15 cellular contexts compared by ENCODE assay signal in the genomic region with DNA sequence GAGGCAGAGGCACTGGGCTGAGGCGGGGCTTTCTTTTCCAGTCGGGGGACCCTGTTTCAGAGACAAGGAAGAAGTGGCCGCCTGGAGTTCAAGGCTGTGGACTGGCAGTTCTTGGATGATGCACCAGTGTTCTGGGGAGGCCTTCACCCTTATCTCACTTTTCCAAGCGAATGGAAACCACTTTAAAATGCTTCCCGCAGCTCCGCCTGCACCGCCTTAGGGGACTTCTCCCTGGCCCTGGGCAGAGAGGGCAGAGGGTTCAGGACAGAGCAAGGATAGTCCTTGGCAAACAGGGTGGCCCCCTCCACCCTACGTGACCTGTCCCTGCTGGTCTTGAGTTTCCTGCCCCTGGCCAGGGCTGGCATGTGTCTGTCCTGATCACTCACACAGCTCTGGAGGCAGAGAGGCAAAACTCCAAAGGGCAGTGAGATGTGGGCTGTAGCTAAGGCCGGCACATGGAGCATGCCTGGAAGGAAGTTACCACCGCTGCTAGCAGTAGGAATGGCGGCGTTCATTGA.
"Had no signal": no experiment of that assay in that cellular context is flagged by ENCODE, and none has a peak within 500 bp of the region (broad histone marks: within the 10 kb centered on the region; RNA-seq: fewer than 3 reads in every experiment).

No MANE protein-coding gene starts in this region.

- H3K27ac ChIP-seq: brain microvascular endothelial cell, upper lobe of left lung had no signal

- H3K36me3 ChIP-seq: brain microvascular endothelial cell, right atrium auricular region, upper lobe of left lung had no signal

- H3K27me3 ChIP-seq: brain microvascular endothelial cell, right atrium auricular region, upper lobe of left lung had no signal

- DNase-seq: activated CD4-positive, alpha-beta T cell treated with anti-CD3 and anti-CD28 coated beads, Interleukin-2, amount 50 U/mL, for 4 hours; activated CD4-positive, CD25-positive, alpha-beta regulatory T cell treated with anti-CD3 and anti-CD28 coated beads, Interleukin-2, amount 50 U/mL, for 72 hours; activated effector memory CD4-positive, alpha-beta T cell treated with Interleukin-2 at 50 U/mL for 16 hours; activated T-cell treated with anti-CD3 and anti-CD28 coated beads, Interleukin-2, amount 50 U/mL, for 1 hour; amygdala; brain microvascular endothelial cell; dermis blood vessel endothelial cell; head of caudate nucleus; mesenchymal stem cell; posterior cingulate gyrus; stimulated activated CD4-positive, alpha-beta T cell treated with anti-CD3 and anti-CD28 coated beads, Interleukin-2, amount 100 ng/mL, for 24 hours; stimulated activated naive CD4-positive, alpha-beta T cell; upper lobe of left lung had no signal

- H3K4me3 ChIP-seq: right atrium auricular region, upper lobe of left lung had no signal

- H3K9me3 ChIP-seq: right atrium auricular region, upper lobe of left lung had no signal

- ATAC-seq: esophagus mucosa had no signal
